In genomic region chr6:147826698-147827097, GRCh38 we compare ENCODE assay signal across 19 cellular contexts.
"Had no signal": no experiment of that assay in that cellular context is flagged by ENCODE, and none has a peak within 500 bp of the region (broad histone marks: within the 10 kb centered on the region; RNA-seq: fewer than 3 reads in every experiment).

No MANE protein-coding gene starts in this region.

- DNase-seq: KBM-7; MV-4-11; NCI-H1048; NCI-H1105; NCI-H1436; NCI-H1694 treated with DMSO at 0.1 percent for 48 hours; NCI-H1930; NCI-H2081; NCI-H2107; NCI-H2171 treated with DMSO at 0.1 percent for 48 hours; NCI-H226; NCI-H446; NCI-H510A; NCI-H524 treated with DMSO at 0.1 percent for 48 hours; NK-92 treated with Interleukin-12 subunit alpha and Interleukin-12 subunit beta, amount 100 ng/mL, for 24 hours; PC-3; SHP77; T-helper 1 cell had no signal

- H3K27ac ChIP-seq: RWPE1 had no signal
